In the genomic region with DNA sequence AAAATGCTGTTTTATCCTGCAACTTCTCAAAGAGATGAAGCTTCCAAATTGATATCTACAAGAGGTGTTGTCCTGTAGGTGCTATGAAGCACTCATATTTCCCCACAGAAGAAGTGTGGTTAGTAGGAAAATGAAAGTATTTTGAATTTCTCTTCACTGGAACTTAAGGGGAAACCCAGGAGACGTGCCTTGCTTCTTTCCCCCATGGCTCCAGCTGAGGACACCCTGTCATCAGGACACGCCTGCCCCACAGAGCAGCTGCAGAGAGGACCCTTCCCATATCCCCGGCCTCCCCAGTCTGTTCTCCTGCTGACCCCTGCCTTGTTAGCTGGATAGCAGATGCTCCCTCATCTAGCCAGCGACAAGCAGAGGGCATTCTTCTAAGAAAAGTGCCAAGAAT, we compare ENCODE assay signal across 10 cellular contexts.
DNase-seq lines count a peak whose midpoint lies in the region; ATAC-seq, FAIRE-seq and TF ChIP-seq lines count a peak whose summit lies in the region.
"Had no signal": no experiment of that assay in that cellular context is flagged by ENCODE, and none has a peak within 500 bp of the region (broad histone marks: within the 10 kb centered on the region; RNA-seq: fewer than 3 reads in every experiment).

No MANE protein-coding gene starts in this region.

- no peak for DNase-seq in GM18507 (ENCODE audit: extremely low spot score, insufficient read length, low read depth)
- DNase-seq in T-helper 2 cell treated with Interferon-gamma antibody and Interleukin-4, amounts not matched to agents 5 μg/mL and 100 μg/mL, for 36 hours (ENCODE audit: low spot score): peak; percentile 66
- peak; percentile 31 to 50 for DNase-seq in stimulated activated CD4-positive, alpha-beta T cell treated with anti-CD3 and anti-CD28 coated beads, Interleukin-12 subunit alpha, Interleukin-12 subunit beta, amount 100 ng/mL, for 24 hours (ENCODE audit: low read depth in 2 of 2)
- no peak for DNase-seq in H4 (ENCODE audit: low spot score)
- DNase-seq in inferior parietal cortex (ENCODE audit: extremely low spot score): no peak
- no peak for DNase-seq in NCI-H2029 treated with DMSO at 0.1 percent for 48 hours (lab: John Stamatoyannopoulos, UW)
- no peak for DNase-seq in mucosa of descending colon
- DNase-seq: effector CD4-positive, alpha-beta T cell had no signal

- peak overlapping the region; percentile 65 for H3K27ac Mint-ChIP-seq in T-helper 2 cell treated with Interferon-gamma antibody and Interleukin-4, amounts not matched to agents 5 μg/mL and 100 μg/mL, for 36 hours

- no peak overlapping the region for H3K4me3 ChIP-seq in mucosa of descending colon
- H3K4me3 ChIP-seq: vagina had no signal

- H3K36me3 ChIP-seq in mucosa of descending colon (ENCODE audit: low read depth): no peaks in the 10 kb centered on the region
- H3K36me3 ChIP-seq: vagina had no signal

- peak; percentile 67 for FAIRE-seq in GM18507 (lab: Jason Lieb, UNC)

- no peaks in the 10 kb centered on the region for H3K9me3 ChIP-seq in mucosa of descending colon
- H3K9me3 ChIP-seq: vagina had no signal

- H3K4me3 Mint-ChIP-seq in T-helper 2 cell treated with Interferon-gamma antibody and Interleukin-4, amounts not matched to agents 5 μg/mL and 100 μg/mL, for 36 hours: peak overlapping the region; percentile 67

- ATAC-seq in HG02610 (IDR thresholded peaks at IDR 0.05; ENCODE audit: unreplicated experiment) (peak; percentile 46), mucosa of descending colon (no peak)

- H3K27me3 Mint-ChIP-seq in T-helper 2 cell treated with Interferon-gamma antibody and Interleukin-4, amounts not matched to agents 5 μg/mL and 100 μg/mL, for 36 hours (ENCODE audit: low read depth): peaks cover 28% of the 10 kb centered on the region

- no peak for TF ChIP-seq CTCF in mucosa of descending colon (IDR thresholded peaks at IDR 0.05)

- peaks cover 24% of the 10 kb centered on the region for H3K4me1 Mint-ChIP-seq in T-helper 2 cell treated with Interferon-gamma antibody and Interleukin-4, amounts not matched to agents 5 μg/mL and 100 μg/mL, for 36 hours (ENCODE audit: low read depth)

- no peaks in the 10 kb centered on the region for H3K36me3 Mint-ChIP-seq in T-helper 2 cell treated with Interferon-gamma antibody and Interleukin-4, amounts not matched to agents 5 μg/mL and 100 μg/mL, for 36 hours (ENCODE audit: low read depth)

- H3K4me1 ChIP-seq in mucosa of descending colon (ENCODE audit: low read depth): no peaks in the 10 kb centered on the region
- H3K4me1 ChIP-seq: vagina had no signal

- H3K9me3 Mint-ChIP-seq in T-helper 2 cell treated with Interferon-gamma antibody and Interleukin-4, amounts not matched to agents 5 μg/mL and 100 μg/mL, for 36 hours: no peaks in the 10 kb centered on the region

- intact Hi-C loops in mucosa of descending colon (cut with DNase I, micrococcal nuclease): no loop called here

Comparison
In these comparisons a context has a peak if more than half of its experiments do, and no peak if none do; other contexts are left out.
1. DNase-seq: peak in T-helper 2 cell treated with Interferon-gamma antibody and Interleukin-4, amounts not matched to agents 5 μg/mL and 100 μg/mL, for 36 hours (single experiment) and stimulated activated CD4-positive, alpha-beta T cell treated with anti-CD3 and anti-CD28 coated beads, Interleukin-12 subunit alpha, Interleukin-12 subunit beta, amount 100 ng/mL, for 24 hours (2 of 2); none in GM18507 (single experiment), H4 (single experiment), inferior parietal cortex (single experiment), NCI-H2029 treated with DMSO at 0.1 percent for 48 hours (single experiment) and mucosa of descending colon (0 of 3).